11 cellular contexts compared by ENCODE assay signal in genomic region chr1:78622548-78622947, GRCh38. TPM values are rescaled to one million over a fixed set of nuclear protein-coding genes. Genes with fewer than 3 reads are reported as not detected.
DNase-seq lines count a peak whose midpoint lies in the region; ATAC-seq and TF ChIP-seq lines count a peak whose summit lies in the region.
"Had no signal": no experiment of that assay in that cellular context is flagged by ENCODE, and none has a peak within 500 bp of the region (broad histone marks: within the 10 kb centered on the region; RNA-seq: fewer than 3 reads in every experiment).

No MANE protein-coding gene starts in this region.

- H3K36me3 Mint-ChIP-seq in activated naive CD4-positive, alpha-beta T cell treated with anti-CD3 and anti-CD28 coated beads for 36 hours (ENCODE audit: low read depth): peaks cover 38% of the 10 kb centered on the region
- H3K36me3 Mint-ChIP-seq in progenitor cell of endocrine pancreas (ENCODE audit: insufficient read depth) (no peaks in the 10 kb centered on the region), glutamatergic neuron (ENCODE audit: unreplicated experiment) (no peaks in the 10 kb centered on the region)

- TF ChIP-seq CTCF in esophagus muscularis mucosa (IDR thresholded peaks at IDR 0.05): no peak
- TF ChIP-seq CTCF in progenitor cell of endocrine pancreas (IDR thresholded peaks at IDR 0.05; ENCODE audit: unreplicated experiment): no peak
- TF ChIP-seq CTCF in glutamatergic neuron (IDR thresholded peaks at IDR 0.05; ENCODE audit: partially characterized antibody, unreplicated experiment): no peak

- peaks cover 58% of the 10 kb centered on the region for H3K4me1 Mint-ChIP-seq in activated naive CD4-positive, alpha-beta T cell treated with anti-CD3 and anti-CD28 coated beads for 36 hours (ENCODE audit: low read depth)
- H3K4me1 Mint-ChIP-seq in progenitor cell of endocrine pancreas (ENCODE audit: low read depth) (no peaks in the 10 kb centered on the region), glutamatergic neuron (ENCODE audit: low read depth, unreplicated experiment) (no peaks in the 10 kb centered on the region)

- TF ChIP-seq POLR2A in esophagus muscularis mucosa (IDR thresholded peaks at IDR 0.05; ENCODE audit: low read depth): no peak

- TF ChIP-seq EP300 in esophagus muscularis mucosa (IDR thresholded peaks at IDR 0.05): no peak

- H3K9me3 ChIP-seq in esophagus muscularis mucosa (no peaks in the 10 kb centered on the region), subcutaneous abdominal adipose tissue (ENCODE audit: control insufficient read depth in 5 of 5, low read length in 5 of 5) (no peaks in the 10 kb centered on the region)

- H3K4me1 ChIP-seq in esophagus muscularis mucosa: peaks cover 4 to 35% (median 25%) of the 10 kb centered on the region in 4 donors
- peaks cover 5 to 30% (median 22%) of the 10 kb centered on the region in 5 donors for H3K4me1 ChIP-seq in subcutaneous abdominal adipose tissue (ENCODE audit: control insufficient read depth in 5 of 5, insufficient read depth in 5 of 5, low read length in 5 of 5)

- no peaks in the 10 kb centered on the region for H3K9me3 Mint-ChIP-seq in activated naive CD4-positive, alpha-beta T cell treated with anti-CD3 and anti-CD28 coated beads for 36 hours
- H3K9me3 Mint-ChIP-seq in progenitor cell of endocrine pancreas (ENCODE audit: low read depth): no peaks in the 10 kb centered on the region
- H3K9me3 Mint-ChIP-seq in glutamatergic neuron (ENCODE audit: unreplicated experiment): no peaks in the 10 kb centered on the region

- H3K4me3 ChIP-seq in esophagus muscularis mucosa (peak overlapping the region; percentile 0 to 13 (median 8)), subcutaneous abdominal adipose tissue (ENCODE audit: low read depth in 1 of 5, low read length in 5 of 5) (peak overlapping the region in 3 of 5 donors; percentile 36 to 61 (median 55))
- H3K4me3 ChIP-seq: K562 had no signal

- peak overlapping the region; percentile 1 to 59 (median 7) for H3K27ac ChIP-seq in esophagus muscularis mucosa (replicated peaks in 1 of 4)
- H3K27ac ChIP-seq in subcutaneous abdominal adipose tissue (ENCODE audit: low read depth, low read length): peak overlapping the region; percentile 43

- no peak overlapping the region for H3K9ac ChIP-seq in subcutaneous abdominal adipose tissue (ENCODE audit: low read length in 5 of 5)

- 77% methylated on average over 4 of the region's 4 CpGs for WGBS in esophagus muscularis mucosa

- peak overlapping the region; percentile 65 for H3K4me3 Mint-ChIP-seq in activated naive CD4-positive, alpha-beta T cell treated with anti-CD3 and anti-CD28 coated beads for 36 hours
- no peak overlapping the region for H3K4me3 Mint-ChIP-seq in progenitor cell of endocrine pancreas (ENCODE audit: low read depth)
- H3K4me3 Mint-ChIP-seq in glutamatergic neuron (ENCODE audit: unreplicated experiment): no peak overlapping the region

- no peak for DNase-seq in activated naive CD4-positive, alpha-beta T cell treated with anti-CD3 and anti-CD28 coated beads for 36 hours
- DNase-seq in activated naive CD4-positive, alpha-beta T cell (lab: John Stamatoyannopoulos, UW): no peak
- no peak for DNase-seq in esophagus muscularis mucosa (ENCODE audit: extremely low spot score)
- DNase-seq in progenitor cell of endocrine pancreas (ENCODE audit: low spot score, unreplicated experiment): no peak
- no peak for DNase-seq in glutamatergic neuron
- DNase-seq: GOT3, NCI-H2107 had no signal

- H3K27me3 ChIP-seq in esophagus muscularis mucosa: no peaks in the 10 kb centered on the region
- H3K27me3 ChIP-seq in subcutaneous abdominal adipose tissue (ENCODE audit: control insufficient read depth in 5 of 5, insufficient read depth in 4 of 5, low read length in 5 of 5): peaks cover 0 to 3% (median 0%) of the 10 kb centered on the region in 5 donors

- H3K36me3 ChIP-seq in esophagus muscularis mucosa: no peaks in the 10 kb centered on the region
- H3K36me3 ChIP-seq in subcutaneous abdominal adipose tissue (ENCODE audit: control insufficient read depth in 5 of 5, insufficient read depth in 5 of 5, low read length in 5 of 5): no peaks in the 10 kb centered on the region

- peak overlapping the region; percentile 72 for H3K27ac Mint-ChIP-seq in activated naive CD4-positive, alpha-beta T cell treated with anti-CD3 and anti-CD28 coated beads for 36 hours
- no peak overlapping the region for H3K27ac Mint-ChIP-seq in progenitor cell of endocrine pancreas
- no peak overlapping the region for H3K27ac Mint-ChIP-seq in glutamatergic neuron (ENCODE audit: unreplicated experiment)

- peak; percentile 31 for ATAC-seq in HG02885 (IDR thresholded peaks at IDR 0.05; ENCODE audit: poor library complexity, unreplicated experiment)
- ATAC-seq in HG02840 (IDR thresholded peaks at IDR 0.05; ENCODE audit: low FRiP score, unreplicated experiment): no peak
- ATAC-seq: K562 had no signal

- no peaks in the 10 kb centered on the region for H3K27me3 Mint-ChIP-seq in activated naive CD4-positive, alpha-beta T cell treated with anti-CD3 and anti-CD28 coated beads for 36 hours (ENCODE audit: low read depth)
- H3K27me3 Mint-ChIP-seq in progenitor cell of endocrine pancreas (peaks cover 8% of the 10 kb centered on the region), glutamatergic neuron (ENCODE audit: unreplicated experiment) (no peaks in the 10 kb centered on the region)

- intact Hi-C loops in activated naive CD4-positive, alpha-beta T cell treated with anti-CD3 and anti-CD28 coated beads for 36 hours (cut with micrococcal nuclease): loop anchor here (5.0 kb wide), 1 partner anchor 1190 kb away; no protein-coding TSS in a partner anchor
- intact Hi-C loops in esophagus muscularis mucosa (cut with DNase I): no loop called here

- CTCF ChIA-PET in activated naive CD4-positive, alpha-beta T cell treated with anti-CD3 and anti-CD28 coated beads for 36 hours (lab: Charles Lee): interaction anchor here (1.0 to 5.6 kb wide), 3 partner anchors 27 to 56 kb away, joined by 3 to 88 read pairs (median 3); partner anchors contain the start of gene IFI44

RNA-seq across cellular contexts. Expression of gene IFI44L, which starts 2.3 kb away (rescaled TPM):
- 10 to 100 TPM; 79.2 to 79.7 TPM for total RNA-seq in activated naive CD4-positive, alpha-beta T cell treated with anti-CD3 and anti-CD28 coated beads for 36 hours
- 10 to 100 TPM in 2 of 4 donors, 1 to 10 TPM in 2; 4.3 to 15.4 (median 9.6) TPM for total RNA-seq in esophagus muscularis mucosa
- total RNA-seq in progenitor cell of endocrine pancreas: not detected in 2 replicates
- total RNA-seq in glutamatergic neuron (ENCODE audit: unreplicated experiment): not detected

RNA-seq across cellular contexts. Expression of gene IFI44, which starts 27.1 kb away (rescaled TPM):
- 10 to 100 TPM; 40.1 to 42.3 TPM for total RNA-seq in activated naive CD4-positive, alpha-beta T cell treated with anti-CD3 and anti-CD28 coated beads for 36 hours
- 10 to 100 TPM in 3 of 4 donors, 1 to 10 TPM in 1; 6.7 to 12.5 (median 10.9) TPM for total RNA-seq in esophagus muscularis mucosa
- not detected in 2 replicates for total RNA-seq in progenitor cell of endocrine pancreas
- total RNA-seq in glutamatergic neuron (ENCODE audit: unreplicated experiment): not detected
